28 cellular contexts compared by ENCODE assay signal in genomic region chr2:20219763-20220380, GRCh38. TPM values are rescaled to one million over a fixed set of nuclear protein-coding genes. Genes with fewer than 3 reads are reported as not detected.
DNase-seq lines count a peak whose midpoint lies in the region; ATAC-seq and TF ChIP-seq lines count a peak whose summit lies in the region.
"Had no signal": no experiment of that assay in that cellular context is flagged by ENCODE, and none has a peak within 500 bp of the region (broad histone marks: within the 10 kb centered on the region; RNA-seq: fewer than 3 reads in every experiment).

No MANE protein-coding gene starts in this region.

- H3K27ac ChIP-seq in H9 (ENCODE audit: insufficient read length, low read depth, low read length) (no peak overlapping the region), mammary epithelial cell (ENCODE audit: insufficient read depth, low read depth, low read length) (peak overlapping the region; percentile 9), liver (ENCODE audit: low read depth in 1 of 2, low read length in 2 of 2) (peak overlapping the region; percentile 94 to 98), suprapubic skin (peak overlapping the region; percentile 98), body of pancreas (no peak overlapping the region)
- no peak overlapping the region for H3K27ac ChIP-seq in CD8-positive, alpha-beta T cell (ENCODE audit: low read depth, low read length)
- H3K27ac ChIP-seq: gastrocnemius medialis had no signal

- H3K79me2 ChIP-seq in H9 (ENCODE audit: insufficient read depth, low read length) (peaks cover 19% of the 10 kb centered on the region; the same call in 1 of the 2 replicates), mammary epithelial cell (ENCODE audit: insufficient read depth, low read length) (peaks cover 100% of the 10 kb centered on the region)

- no peak for TF ChIP-seq EP300 in suprapubic skin (IDR thresholded peaks at IDR 0.05)

- in situ Hi-C loops in mammary epithelial cell (cut with MboI; ENCODE audit: low sequenced_read_pairs in 2 of 2) = no loop called here

- no peak overlapping the region for H2BK12ac ChIP-seq in H9 (ENCODE audit: insufficient read length, low read depth, low read length)

- H3K4me3 ChIP-seq in mammary epithelial cell (replicated peaks in 1 of 3; ENCODE audit: insufficient read depth in 1 of 3, low read depth in 2 of 3, low read length in 3 of 3) (peak overlapping the region in 2 of 3 experiments; percentile 10 to 16), liver (ENCODE audit: low read depth in 1 of 3, low read length in 3 of 3) (peak overlapping the region in 1 of 3 donors; percentile 4), suprapubic skin (peak overlapping the region; percentile 92), body of pancreas (no peak overlapping the region)
- H3K4me3 ChIP-seq in CD8-positive, alpha-beta T cell (ENCODE audit: low read depth, low read length) = no peak overlapping the region
- H3K4me3 ChIP-seq: gastrocnemius medialis, MG63 had no signal

- no peak for TF ChIP-seq RAD21 in liver (IDR thresholded peaks at IDR 0.05)

- POLR2A ChIA-PET in CD8-positive, alpha-beta T cell (lab: Charles Lee) = no interaction called here

- H3K4ac ChIP-seq in H9 (ENCODE audit: low read depth, low read length) = no peak overlapping the region

- no CpG with 5 or more reads among the region's 13 CpGs for WGBS in H9 (ENCODE audit: extremely low coverage, insufficient read length, low lambda C conversion rate)
- WGBS in mammary epithelial cell (ENCODE audit: low coverage, missing lambda C conversion rate) = 84% methylated on average over 12 of the region's 13 CpGs
- 60% methylated on average over 13 of the region's 13 CpGs for WGBS in liver
- 84% methylated on average over 7 of the region's 13 CpGs for WGBS in suprapubic skin
- WGBS in body of pancreas, 2 donors = 91 to 96% methylated on average over 9 to 12 of the region's 13 CpGs

- DNase-seq in H9 (no peak), mammary epithelial cell (no peak), suprapubic skin (ENCODE audit: low spot score in 2 of 2) (peak in 1 of 2 donors; percentile 61), body of pancreas (no peak)
- DNase-seq in CD8-positive, alpha-beta T cell = no peak
- DNase-seq: activated CD8-positive, alpha-beta T cell treated with anti-CD3 and anti-CD28 coated beads, Interleukin-2, amount 10 ng/mL, durations not matched to agents 7 days and 5 days; activated effector memory CD4-positive, alpha-beta T cell treated with Interleukin-2 at 50 U/mL for 16 hours; CD4-positive, alpha-beta T cell; cortex of kidney; DMS 273 treated with DMSO at 0.1 percent for 48 hours; effector memory CD8-positive, alpha-beta T cell; gastrocnemius medialis; KBM-7; left colon; mesenchymal stem cell; MG63; NCI-H2029 treated with DMSO at 0.1 percent for 48 hours; NCI-H226; nucleus accumbens; small intestine; stimulated activated CD4-positive, alpha-beta T cell treated with anti-CD3 and anti-CD28 coated beads, Interleukin-2, amount 100 ng/mL, for 24 hours; T-helper 17 cell had no signal

- H3K27me3 ChIP-seq in H9 (ENCODE audit: insufficient read depth, low read length) (no peaks in the 10 kb centered on the region), mammary epithelial cell (ENCODE audit: insufficient read depth, low read length) (no peaks in the 10 kb centered on the region), liver (ENCODE audit: control insufficient read depth in 4 of 4, insufficient read depth in 4 of 4, low read length in 3 of 4) (no peaks in the 10 kb centered on the region), suprapubic skin (peaks cover 5% of the 10 kb centered on the region), body of pancreas (no peaks in the 10 kb centered on the region)
- H3K27me3 ChIP-seq in CD8-positive, alpha-beta T cell (ENCODE audit: insufficient read depth, low read length) = peaks cover 11% of the 10 kb centered on the region
- H3K27me3 ChIP-seq: MG63 had no signal

- no peak overlapping the region for H4K8ac ChIP-seq in H9 (replicated peaks; ENCODE audit: insufficient read length, low read depth, low read length)

- no peaks in the 10 kb centered on the region for H3K9me3 ChIP-seq in H9 (ENCODE audit: control insufficient read depth, low read depth, low read length)
- no peaks in the 10 kb centered on the region for H3K9me3 ChIP-seq in mammary epithelial cell (replicated peaks; ENCODE audit: insufficient read depth, low read length)
- no peaks in the 10 kb centered on the region for H3K9me3 ChIP-seq in liver (ENCODE audit: control insufficient read depth in 4 of 4, low read length in 3 of 4)
- H3K9me3 ChIP-seq in suprapubic skin = no peaks in the 10 kb centered on the region
- no peaks in the 10 kb centered on the region for H3K9me3 ChIP-seq in body of pancreas
- no peaks in the 10 kb centered on the region for H3K9me3 ChIP-seq in CD8-positive, alpha-beta T cell (ENCODE audit: low read length)
- H3K9me3 ChIP-seq: gastrocnemius medialis, MG63 had no signal

- no peaks in the 10 kb centered on the region for H3K79me1 ChIP-seq in H9 (ENCODE audit: insufficient read depth, low read depth, low read length, poor library complexity, severe bottlenecking)

- no peak overlapping the region for H2BK20ac ChIP-seq in H9 (ENCODE audit: low read depth, low read length, poor library complexity, severe bottlenecking)

- peak overlapping the region in 2 of 3 experiments; percentile 66 to 98; a peak in 1 of 7 replicates for H3K27ac Mint-ChIP-seq in H9
- no peak overlapping the region for H3K27ac Mint-ChIP-seq in CD8-positive, alpha-beta T cell
- H3K27ac Mint-ChIP-seq: activated CD8-positive, alpha-beta T cell treated with anti-CD3 and anti-CD28 coated beads, Interleukin-2, amount 10 ng/mL, durations not matched to agents 7 days and 5 days; activated naive CD8-positive, alpha-beta T cell; CD4-positive, alpha-beta T cell; effector memory CD8-positive, alpha-beta T cell; T-helper 17 cell had no signal

- no peak overlapping the region for H2AFZ ChIP-seq in H9 (ENCODE audit: low read length)
- H2AFZ ChIP-seq in mammary epithelial cell (ENCODE audit: low read depth, low read length) = no peak overlapping the region

- no peak for ATAC-seq in HG03139 (IDR thresholded peaks at IDR 0.05; ENCODE audit: unreplicated experiment)
- ATAC-seq in GM18858 (IDR thresholded peaks at IDR 0.05; ENCODE audit: unreplicated experiment) = no peak
- no peak for ATAC-seq in body of pancreas
- no peak for ATAC-seq in CD8-positive, alpha-beta T cell
- ATAC-seq: activated CD8-positive, alpha-beta T cell treated with anti-CD3 and anti-CD28 coated beads, Interleukin-2, amount 10 ng/mL, durations not matched to agents 7 days and 5 days; effector memory CD8-positive, alpha-beta T cell; gastrocnemius medialis; left colon; Right ventricle myocardium inferior; SK-N-SH treated with all-trans-retinoic acid at 6 μM for 48 hours; T-helper 17 cell had no signal

- dilution Hi-C loops in mammary epithelial cell (cut with HindIII; ENCODE audit: low sequenced_read_pairs) = no loop called here

- H3K4me3 Mint-ChIP-seq in H9 = no peak overlapping the region
- H3K4me3 Mint-ChIP-seq in CD8-positive, alpha-beta T cell = no peak overlapping the region
- H3K4me3 Mint-ChIP-seq: activated CD8-positive, alpha-beta T cell treated with anti-CD3 and anti-CD28 coated beads, Interleukin-2, amount 10 ng/mL, durations not matched to agents 7 days and 5 days; activated naive CD8-positive, alpha-beta T cell; CD4-positive, alpha-beta T cell; effector memory CD8-positive, alpha-beta T cell; T-helper 17 cell had no signal

- peaks cover 12 to 21% (median 14%) of the 10 kb centered on the region in 3 experiments; a peak in 6 of 7 replicates for H3K36me3 Mint-ChIP-seq in H9 (ENCODE audit: insufficient read depth in 1 of 3, low read depth in 3 of 3)
- H3K36me3 Mint-ChIP-seq in CD8-positive, alpha-beta T cell = no peaks in the 10 kb centered on the region
- H3K36me3 Mint-ChIP-seq: activated naive CD8-positive, alpha-beta T cell had no signal

- no peak overlapping the region for H2BK120ac ChIP-seq in H9 (ENCODE audit: low read depth, low read length, poor library complexity, severe bottlenecking)

- H4K20me1 ChIP-seq in H9 (ENCODE audit: control insufficient read depth, insufficient read depth, insufficient read length) (no peaks in the 10 kb centered on the region), mammary epithelial cell (ENCODE audit: insufficient read depth, low read length) (no peaks in the 10 kb centered on the region)

- H3K4me1 Mint-ChIP-seq in H9 = peaks cover 23 to 31% of the 10 kb centered on the region in 2 experiments
- H3K4me1 Mint-ChIP-seq in CD8-positive, alpha-beta T cell (ENCODE audit: low read depth) = no peaks in the 10 kb centered on the region

- H4K5ac ChIP-seq in H9 (ENCODE audit: insufficient read length, low read depth, low read length) = no peak overlapping the region

- H3K23ac ChIP-seq in H9 (ENCODE audit: insufficient read length, low read depth, low read length) = no peak overlapping the region

- BruUV-seq in mammary epithelial cell (replicated peaks; lab: Mats Ljungman, UMichigan) = no TSS peak

- no peak overlapping the region for H2BK15ac ChIP-seq in H9 (ENCODE audit: low read depth, low read length)

- no peak for TF ChIP-seq POLR2A in suprapubic skin (IDR thresholded peaks at IDR 0.05)
- no peak for TF ChIP-seq POLR2A in body of pancreas (IDR thresholded peaks at IDR 0.05)

- CTCF ChIA-PET in mammary epithelial cell (lab: Charles Lee; ENCODE audit: low non-redundant PET) = no interaction called here
- CTCF ChIA-PET in CD8-positive, alpha-beta T cell (lab: Charles Lee) = no interaction called here

- H3K14ac ChIP-seq in H9 (ENCODE audit: insufficient read depth, low read length) = no peak overlapping the region

- peaks cover 28% of the 10 kb centered on the region for H3K36me3 ChIP-seq in mammary epithelial cell (ENCODE audit: insufficient read depth, low read length)
- H3K36me3 ChIP-seq in liver (ENCODE audit: control insufficient read depth in 4 of 4, insufficient read depth in 3 of 4, low read depth in 1 of 4, low read length in 3 of 4) = no peaks in the 10 kb centered on the region
- no peaks in the 10 kb centered on the region for H3K36me3 ChIP-seq in suprapubic skin
- no peaks in the 10 kb centered on the region for H3K36me3 ChIP-seq in body of pancreas (replicated peaks in 1 of 2; ENCODE audit: insufficient read depth in 1 of 2, low read depth in 2 of 2)
- H3K36me3 ChIP-seq in CD8-positive, alpha-beta T cell (ENCODE audit: insufficient read depth, low read length) = no peaks in the 10 kb centered on the region
- H3K36me3 ChIP-seq: gastrocnemius medialis, MG63 had no signal

- peaks cover 7% of the 10 kb centered on the region for H3K27me3 Mint-ChIP-seq in H9 (ENCODE audit: low read depth)
- peaks cover 27% of the 10 kb centered on the region for H3K27me3 Mint-ChIP-seq in CD8-positive, alpha-beta T cell (ENCODE audit: low read depth)

- H3K9ac ChIP-seq in H9 (ENCODE audit: extremely low read depth, insufficient read length, low read length) (no peak overlapping the region), mammary epithelial cell (ENCODE audit: insufficient read depth, low read length) (no peak overlapping the region), liver (ENCODE audit: low read depth in 1 of 2, low read length in 2 of 2) (peak overlapping the region in 1 of 2 donors; percentile 30)

- intact Hi-C loops in mammary epithelial cell (cut with micrococcal nuclease) = no loop called here
- intact Hi-C loops in body of pancreas (cut with DNase I) = no loop called here
- intact Hi-C loops in CD8-positive, alpha-beta T cell (cut with DNase I, micrococcal nuclease) = no loop called here

- peaks cover 10% of the 10 kb centered on the region for H3K23me2 ChIP-seq in H9 (ENCODE audit: insufficient read length, low read depth, low read length, poor library complexity, severe bottlenecking)

- no peaks in the 10 kb centered on the region; a peak in 1 of 5 replicates for H3K9me3 Mint-ChIP-seq in H9
- H3K9me3 Mint-ChIP-seq in CD8-positive, alpha-beta T cell = no peaks in the 10 kb centered on the region
- H3K9me3 Mint-ChIP-seq: CD4-positive, alpha-beta T cell; effector memory CD8-positive, alpha-beta T cell had no signal

- H3K4me1 ChIP-seq in H9 (ENCODE audit: insufficient read depth, low read length) = peaks cover 9% of the 10 kb centered on the region; the same call in 1 of the 2 replicates
- H3K4me1 ChIP-seq in mammary epithelial cell (ENCODE audit: insufficient read depth, low read length) = peaks cover 71% of the 10 kb centered on the region
- peaks cover 3 to 82% (median 62%) of the 10 kb centered on the region in 4 donors for H3K4me1 ChIP-seq in liver (ENCODE audit: control insufficient read depth in 4 of 4, insufficient read depth in 4 of 4, low read length in 3 of 4)
- H3K4me1 ChIP-seq in suprapubic skin = peaks cover 80% of the 10 kb centered on the region
- H3K4me1 ChIP-seq in body of pancreas = peaks cover 23% of the 10 kb centered on the region
- H3K4me1 ChIP-seq in CD8-positive, alpha-beta T cell (ENCODE audit: insufficient read depth, low read length) = no peaks in the 10 kb centered on the region

- H2BK5ac ChIP-seq in H9 (ENCODE audit: insufficient read length, low read length) = no peak overlapping the region

- H3K56ac ChIP-seq in H9 (ENCODE audit: insufficient read length, low read depth, low read length) = no peak overlapping the region

- H3K4me2 ChIP-seq in H9 (ENCODE audit: insufficient read depth, insufficient read length, low read length) = no peak overlapping the region
- H3K4me2 ChIP-seq in mammary epithelial cell (ENCODE audit: insufficient read depth, low read depth, low read length) = peak overlapping the region; percentile 93

- no peak for TF ChIP-seq CTCF in H9 (conservative IDR thresholded peaks at IDR 0.05)
- TF ChIP-seq CTCF in mammary epithelial cell (conservative IDR thresholded peaks at IDR 0.05 in 1 of 2, IDR thresholded peaks at IDR 0.05 in 1 of 2; ENCODE audit: extremely low read depth in 1 of 2, insufficient read depth in 1 of 2, low read depth in 1 of 2, low read length in 2 of 2) = no peak
- TF ChIP-seq CTCF in liver (IDR thresholded peaks at IDR 0.05; ENCODE audit: low read depth, low read length, missing input control) = no peak
- no peak for TF ChIP-seq CTCF in suprapubic skin (IDR thresholded peaks at IDR 0.05)
- no peak for TF ChIP-seq CTCF in body of pancreas (IDR thresholded peaks at IDR 0.05)
- TF ChIP-seq CTCF in CD8-positive, alpha-beta T cell (IDR thresholded peaks at IDR 0.05) = no peak

- no peak overlapping the region for H3K18ac ChIP-seq in H9 (ENCODE audit: insufficient read length, low read depth, low read length)

- H4K91ac ChIP-seq in H9 (ENCODE audit: insufficient read length, low read depth, low read length) = no peak overlapping the region

- no peak overlapping the region for H2AK5ac ChIP-seq in H9 (ENCODE audit: insufficient read length, low read length)

- no peak overlapping the region for H3T11ph ChIP-seq in H9 (ENCODE audit: low read length)

RNA-seq across cellular contexts. Expression of gene SDC1, which starts 5.1 kb away (rescaled TPM):
- total RNA-seq in H9 (2021) (22.3 and 25.1 TPM in 2 replicates), mammary epithelial cell (1,000 to 10,000 TPM in 1 of 2 donors, 100 to 1,000 TPM in 1; 574 to 1,408 TPM), liver (100 to 1,000 TPM in 1 of 2 donors, 10 to 100 TPM in 1; 99.6 to 269 TPM), suprapubic skin (100 to 1,000 TPM; 258 to 892 (median 636) TPM), body of pancreas (10 to 100 TPM; 24.7 to 53.2 TPM)
- polyA plus RNA-seq in mammary epithelial cell (1,215 TPM), liver (100 to 1,000 TPM; 124 to 363 TPM)
- polyA minus RNA-seq in mammary epithelial cell = 602 TPM
- total RNA-seq in CD8-positive, alpha-beta T cell = not detected
- total RNA-seq: activated CD8-positive, alpha-beta T cell treated with anti-CD3 and anti-CD28 coated beads, Interleukin-2, amount 10 ng/mL, durations not matched to agents 7 days and 5 days; CD4-positive, alpha-beta T cell; T-helper 17 cell had no signal

Comparison
In these comparisons a context has a peak if more than half of its experiments do, and no peak if none do; other contexts are left out.
1. H3K27ac ChIP-seq: peak in mammary epithelial cell (single experiment), liver (2 of 2) and suprapubic skin (single experiment); none in H9 (single experiment), body of pancreas (0 of 4) and CD8-positive, alpha-beta T cell (single experiment).
2. H3K4me3 ChIP-seq: peak in mammary epithelial cell (2 of 3) and suprapubic skin (single experiment); none in body of pancreas (0 of 2) and CD8-positive, alpha-beta T cell (single experiment).
3. RNA of gene SDC1, which starts 5.1 kb away (total RNA-seq): 574 to 1,408 TPM in mammary epithelial cell, 258 to 892 TPM in suprapubic skin, 99.6 to 269 TPM in liver, 24.7 to 53.2 TPM in body of pancreas and 22.3 to 25.1 TPM in H9; not detected in CD8-positive, alpha-beta T cell; every median in the first group is over 10 times any median in the second.